13 cellular contexts compared by ENCODE assay signal in genomic region chr2:49935456-49935855, GRCh38.
DNase-seq lines count a peak whose midpoint lies in the region; ATAC-seq and TF ChIP-seq lines count a peak whose summit lies in the region.
"Had no signal": no experiment of that assay in that cellular context is flagged by ENCODE, and none has a peak within 500 bp of the region (broad histone marks: within the 10 kb centered on the region; RNA-seq: fewer than 3 reads in every experiment).

No MANE protein-coding gene starts in this region.

- H3K4me3 Mint-ChIP-seq in glutamatergic neuron (ENCODE audit: unreplicated experiment): no peak overlapping the region
- H3K4me3 Mint-ChIP-seq: CD4-positive, alpha-beta T cell had no signal

- no peaks in the 10 kb centered on the region for H3K36me3 Mint-ChIP-seq in glutamatergic neuron (ENCODE audit: unreplicated experiment)

- H3K27ac Mint-ChIP-seq in glutamatergic neuron (ENCODE audit: unreplicated experiment): no peak overlapping the region
- H3K27ac Mint-ChIP-seq: CD4-positive, alpha-beta T cell had no signal

- DNase-seq in NCI-H146 (lab: John Stamatoyannopoulos, UW) (peak; percentile 78), NCI-H748 (lab: John Stamatoyannopoulos, UW; ENCODE audit: unreplicated experiment) (peak; percentile 22), cerebellar cortex (ENCODE audit: low spot score) (peak; percentile 74), glutamatergic neuron (no peak)
- DNase-seq: ACHN; BE2C; Caco-2; CD4-positive, alpha-beta T cell; DMS153; DMS79; GF-D8 had no signal

- no peaks in the 10 kb centered on the region for H3K9me3 Mint-ChIP-seq in glutamatergic neuron (ENCODE audit: unreplicated experiment)
- H3K9me3 Mint-ChIP-seq: CD4-positive, alpha-beta T cell had no signal

- TF ChIP-seq CTCF in glutamatergic neuron (IDR thresholded peaks at IDR 0.05; ENCODE audit: partially characterized antibody, unreplicated experiment): no peak

- peaks cover 1% of the 10 kb centered on the region for H3K27me3 Mint-ChIP-seq in glutamatergic neuron (ENCODE audit: unreplicated experiment)
- H3K27me3 Mint-ChIP-seq: CD4-positive, alpha-beta T cell had no signal

- H3K4me1 Mint-ChIP-seq in glutamatergic neuron (ENCODE audit: low read depth, unreplicated experiment): no peaks in the 10 kb centered on the region

- ATAC-seq in SK-N-SH treated with all-trans-retinoic acid at 6 μM for 48 hours (no peak), GM19324 (IDR thresholded peaks at IDR 0.05; ENCODE audit: low FRiP score, unreplicated experiment) (no peak)

TF ChIP-seq in SK-N-SH treated with all-trans-retinoic acid at 6 μM for 48 hours, 23 proteins besides CTCF, POLR2A, EP300 and RAD21:
- TF ChIP-seq, protein P1, sequence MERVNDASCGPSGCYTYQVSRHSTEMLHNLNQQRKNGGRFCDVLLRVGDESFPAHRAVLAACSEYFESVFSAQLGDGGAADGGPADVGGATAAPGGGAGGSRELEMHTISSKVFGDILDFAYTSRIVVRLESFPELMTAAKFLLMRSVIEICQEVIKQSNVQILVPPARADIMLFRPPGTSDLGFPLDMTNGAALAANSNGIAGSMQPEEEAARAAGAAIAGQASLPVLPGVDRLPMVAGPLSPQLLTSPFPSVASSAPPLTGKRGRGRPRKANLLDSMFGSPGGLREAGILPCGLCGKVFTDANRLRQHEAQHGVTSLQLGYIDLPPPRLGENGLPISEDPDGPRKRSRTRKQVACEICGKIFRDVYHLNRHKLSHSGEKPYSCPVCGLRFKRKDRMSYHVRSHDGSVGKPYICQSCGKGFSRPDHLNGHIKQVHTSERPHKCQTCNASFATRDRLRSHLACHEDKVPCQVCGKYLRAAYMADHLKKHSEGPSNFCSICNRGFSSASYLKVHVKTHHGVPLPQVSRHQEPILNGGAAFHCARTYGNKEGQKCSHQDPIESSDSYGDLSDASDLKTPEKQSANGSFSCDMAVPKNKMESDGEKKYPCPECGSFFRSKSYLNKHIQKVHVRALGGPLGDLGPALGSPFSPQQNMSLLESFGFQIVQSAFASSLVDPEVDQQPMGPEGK (CRISPR knock-in tag; IDR thresholded peaks at IDR 0.05; ENCODE audit: borderline replicate concordance): no peak
- no peak for TF ChIP-seq TCF4 (CRISPR knock-in tag; IDR thresholded peaks at IDR 0.05; ENCODE audit: borderline replicate concordance)
- TF ChIP-seq CSDC2 (CRISPR knock-in tag; IDR thresholded peaks at IDR 0.05): no peak
- TF ChIP-seq TSHZ2 (CRISPR knock-in tag; IDR thresholded peaks at IDR 0.05): no peak
- no peak for TF ChIP-seq ZFP3 (CRISPR knock-in tag; IDR thresholded peaks at IDR 0.05)
- no peak for TF ChIP-seq CREB5 (CRISPR knock-in tag; IDR thresholded peaks at IDR 0.05; ENCODE audit: low read depth)
- no peak for TF ChIP-seq ZNF565 (CRISPR knock-in tag; conservative IDR thresholded peaks at IDR 0.05; ENCODE audit: low read depth)
- TF ChIP-seq, protein P2, sequence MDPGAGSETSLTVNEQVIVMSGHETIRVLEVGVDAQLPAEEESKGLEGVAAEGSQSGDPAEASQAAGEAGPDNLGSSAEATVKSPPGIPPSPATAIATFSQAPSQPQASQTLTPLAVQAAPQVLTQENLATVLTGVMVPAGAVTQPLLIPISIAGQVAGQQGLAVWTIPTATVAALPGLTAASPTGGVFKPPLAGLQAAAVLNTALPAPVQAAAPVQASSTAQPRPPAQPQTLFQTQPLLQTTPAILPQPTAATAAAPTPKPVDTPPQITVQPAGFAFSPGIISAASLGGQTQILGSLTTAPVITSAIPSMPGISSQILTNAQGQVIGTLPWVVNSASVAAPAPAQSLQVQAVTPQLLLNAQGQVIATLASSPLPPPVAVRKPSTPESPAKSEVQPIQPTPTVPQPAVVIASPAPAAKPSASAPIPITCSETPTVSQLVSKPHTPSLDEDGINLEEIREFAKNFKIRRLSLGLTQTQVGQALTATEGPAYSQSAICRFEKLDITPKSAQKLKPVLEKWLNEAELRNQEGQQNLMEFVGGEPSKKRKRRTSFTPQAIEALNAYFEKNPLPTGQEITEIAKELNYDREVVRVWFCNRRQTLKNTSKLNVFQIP (CRISPR knock-in tag; IDR thresholded peaks at IDR 0.05; ENCODE audit: borderline replicate concordance, low read depth): no peak
- TF ChIP-seq RARB (CRISPR knock-in tag; IDR thresholded peaks at IDR 0.05): no peak
- no peak for TF ChIP-seq ESRRG (CRISPR knock-in tag; IDR thresholded peaks at IDR 0.05)
- TF ChIP-seq OSR1 (CRISPR knock-in tag; IDR thresholded peaks at IDR 0.05): no peak
- no peak for TF ChIP-seq ARNTL (CRISPR knock-in tag; IDR thresholded peaks at IDR 0.05; ENCODE audit: borderline replicate concordance, low read depth)
- no peak for TF ChIP-seq BACH2 (CRISPR knock-in tag; IDR thresholded peaks at IDR 0.05; ENCODE audit: borderline replicate concordance)
